ENCODE assay signal across 5 cellular contexts in genomic region chr2:123036300-123036699, GRCh38.
"Had no signal": no experiment of that assay in that cellular context is flagged by ENCODE, and none has a peak within 500 bp of the region (broad histone marks: within the 10 kb centered on the region; RNA-seq: fewer than 3 reads in every experiment).

No MANE protein-coding gene starts in this region.

- H3K27ac ChIP-seq: HL-60 had no signal

- DNase-seq: IMR-90 had no signal

- FAIRE-seq: HepG2, HTR-8/SVneo, K562 had no signal

- H3K4me3 ChIP-seq: K562 had no signal

- ATAC-seq: HepG2, K562 had no signal
